Comparison of ENCODE assay signal across 1 cellular context in genomic region chr18:49597152-49597551, GRCh38.
TF ChIP-seq lines count a peak whose summit lies in the region.

No MANE protein-coding gene starts in this region.

TF ChIP-seq in GM23338, 12 proteins besides CTCF, POLR2A, EP300 and RAD21 (continued from another document):
- TF ChIP-seq ZNF462 (CRISPR knock-in tag; IDR thresholded peaks at IDR 0.05) (no peak), EZH2phosphoT487 (IDR thresholded peaks at IDR 0.05; ENCODE audit: unreplicated experiment) (no peak)
